Comparison of ENCODE assay signal across 8 cellular contexts in the genomic region with DNA sequence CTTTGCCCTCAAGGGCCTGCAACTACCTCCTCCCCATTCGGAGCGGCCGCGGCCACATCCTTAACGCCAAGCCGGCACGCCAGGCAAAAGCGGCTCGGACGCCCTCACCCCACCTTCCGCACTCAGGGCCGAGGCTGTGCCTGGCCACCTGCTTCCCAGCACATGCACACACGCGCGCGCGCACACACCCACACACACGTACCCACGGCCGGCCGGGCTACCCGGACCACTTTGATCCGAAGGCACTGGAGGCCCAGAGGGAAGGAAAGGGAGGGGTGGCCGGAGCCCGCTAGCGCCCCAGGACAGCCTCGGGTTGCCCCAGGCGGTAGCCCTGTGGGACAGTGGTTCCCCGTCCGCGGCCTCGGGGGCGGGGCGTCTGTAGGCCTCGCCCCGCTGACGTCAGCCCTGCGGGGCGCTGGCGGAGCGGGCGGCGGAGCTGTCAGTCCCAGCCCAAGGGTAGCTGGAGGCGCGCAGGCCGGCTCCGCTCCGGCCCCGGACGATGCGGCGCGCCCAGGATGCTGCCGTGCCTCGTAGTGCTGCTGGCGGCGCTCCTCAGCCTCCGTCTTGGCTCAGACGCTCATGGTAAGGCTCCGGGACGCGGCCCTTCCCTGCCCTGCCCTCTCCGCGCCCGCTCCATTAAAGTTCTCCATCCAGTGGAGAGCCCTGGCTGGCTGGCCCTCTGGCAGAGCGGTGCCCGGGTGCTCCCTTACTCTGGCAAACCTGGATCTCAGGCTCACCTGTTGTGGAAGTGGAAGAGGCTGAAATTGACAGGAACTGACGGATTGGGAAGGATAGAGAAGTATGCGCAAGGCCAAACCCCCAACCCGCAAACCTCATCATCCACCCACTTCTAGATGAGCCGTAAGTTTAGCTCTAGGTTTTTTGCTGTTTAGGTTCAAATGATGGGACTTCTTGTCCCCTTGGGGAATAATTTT. TPM values are rescaled to one million over a fixed set of nuclear protein-coding genes. Genes with fewer than 3 reads are reported as not detected.
DNase-seq lines count a peak whose midpoint lies in the region; ATAC-seq and TF ChIP-seq lines count a peak whose summit lies in the region.

TSS of gene IL10RA (plus strand) at position 442 of the 935 bp plus-strand sequence. CDS start at position 516, 74 bp downstream.

- peak within 1 kb of the TSS; percentile 88 for H3K4me3 Mint-ChIP-seq in activated naive CD4-positive, alpha-beta T cell treated with anti-CD3 and anti-CD28 coated beads, Interleukin-2, amount 50 U/mL, for 24 hours
- peak within 1 kb of the TSS; percentile 83 for H3K4me3 Mint-ChIP-seq in progenitor cell of endocrine pancreas (ENCODE audit: low read depth)

- no peak for TF ChIP-seq CTCF in left ventricle myocardium inferior (IDR thresholded peaks at IDR 0.05; ENCODE audit: borderline replicate concordance)
- TF ChIP-seq CTCF in progenitor cell of endocrine pancreas (IDR thresholded peaks at IDR 0.05; ENCODE audit: unreplicated experiment), result peak; percentile 18

- peaks cover 8% of the 10 kb centered on the region for H3K9me3 ChIP-seq in left ventricle myocardium inferior (replicated peaks)

- no peaks in the 10 kb centered on the region for H3K9me3 Mint-ChIP-seq in activated naive CD4-positive, alpha-beta T cell treated with anti-CD3 and anti-CD28 coated beads, Interleukin-2, amount 50 U/mL, for 24 hours
- H3K9me3 Mint-ChIP-seq in progenitor cell of endocrine pancreas (ENCODE audit: low read depth), result no peaks in the 10 kb centered on the region

- intact Hi-C loops in left ventricle myocardium inferior (cut with micrococcal nuclease), result no loop called here

- in situ Hi-C loops in Caki2 (cut with HindIII; ENCODE audit: low pct_unique_long_range_greater_than_20kb, low sequenced_read_pairs), result no loop called here
- in situ Hi-C loops in SK-MEL-5 (cut with HindIII; ENCODE audit: low pct_unique_long_range_greater_than_20kb, low sequenced_read_pairs), result no loop called here

- DNase-seq in Caki2 (ENCODE audit: low read depth), result peak; percentile 74
- DNase-seq in SK-MEL-5 (ENCODE audit: low read depth, low spot score), result peak; percentile 7
- peak; percentile 84 for DNase-seq in left ventricle myocardium inferior
- DNase-seq in progenitor cell of endocrine pancreas (ENCODE audit: low spot score, unreplicated experiment), result peak; percentile 76
- peak; percentile 79 for DNase-seq in ureter (ENCODE audit: low spot score)

- H3K27me3 ChIP-seq in left ventricle myocardium inferior (ENCODE audit: low read depth), result peaks cover 40% of the 10 kb centered on the region

- peak within 1 kb of the TSS; percentile 90 for H3K27ac Mint-ChIP-seq in activated naive CD4-positive, alpha-beta T cell treated with anti-CD3 and anti-CD28 coated beads, Interleukin-2, amount 50 U/mL, for 24 hours
- H3K27ac Mint-ChIP-seq in progenitor cell of endocrine pancreas, result peak within 1 kb of the TSS; percentile 38

- no peaks in the 10 kb centered on the region for H3K36me3 ChIP-seq in left ventricle myocardium inferior

- peak within 1 kb of the TSS; percentile 70 for H3K4me3 ChIP-seq in left ventricle myocardium inferior

- peak within 1 kb of the TSS; percentile 62 for H3K27ac ChIP-seq in left ventricle myocardium inferior (replicated peaks)

- peaks cover 14% of the 10 kb centered on the region for H3K36me3 Mint-ChIP-seq in activated naive CD4-positive, alpha-beta T cell treated with anti-CD3 and anti-CD28 coated beads, Interleukin-2, amount 50 U/mL, for 24 hours
- H3K36me3 Mint-ChIP-seq in progenitor cell of endocrine pancreas (ENCODE audit: insufficient read depth), result no peaks in the 10 kb centered on the region

- H3K4me1 ChIP-seq in left ventricle myocardium inferior, result peaks cover 15% of the 10 kb centered on the region

- peak; percentile 79 for ATAC-seq in GM19372 (IDR thresholded peaks at IDR 0.05; ENCODE audit: low read depth, unreplicated experiment)
- ATAC-seq in HG03565 (IDR thresholded peaks at IDR 0.05; ENCODE audit: unreplicated experiment), result peak; percentile 87

- no peaks in the 10 kb centered on the region for H3K27me3 Mint-ChIP-seq in activated naive CD4-positive, alpha-beta T cell treated with anti-CD3 and anti-CD28 coated beads, Interleukin-2, amount 50 U/mL, for 24 hours
- H3K27me3 Mint-ChIP-seq in progenitor cell of endocrine pancreas, result peaks cover 63% of the 10 kb centered on the region

- H3K4me1 Mint-ChIP-seq in activated naive CD4-positive, alpha-beta T cell treated with anti-CD3 and anti-CD28 coated beads, Interleukin-2, amount 50 U/mL, for 24 hours, result peaks cover 82% of the 10 kb centered on the region
- no peaks in the 10 kb centered on the region for H3K4me1 Mint-ChIP-seq in progenitor cell of endocrine pancreas (ENCODE audit: low read depth)

RNA-seq across cellular contexts. Expression of gene IL10RA, which starts in this region (rescaled TPM):
- not detected in 2 replicates for total RNA-seq in Caki2 (2014; rRNA removed; shearing (Covaris generic); ENCODE audit: low replicate concordance)
- total RNA-seq in SK-MEL-5 (2014; rRNA removed; shearing (Covaris generic)), result not detected in 2 replicates
- 0.06 TPM in 1 of 2 replicates, not detected in the other for polyA plus RNA-seq in SK-MEL-5 (2015; cell fraction: cytosol; rRNA removed)
- not detected in 2 replicates for polyA plus RNA-seq in SK-MEL-5 (2015; cell fraction: nucleus; rRNA removed)
- 5.0 TPM for total RNA-seq in left ventricle myocardium inferior
- 0.62 and 0.72 TPM in 2 replicates for total RNA-seq in progenitor cell of endocrine pancreas
- total RNA-seq in ureter, result 22.4 TPM

Comparison
In these comparisons a context has a peak if more than half of its experiments do, and no peak if none do; other contexts are left out.
1. Peak in every context shown above with its lines: DNase-seq, ATAC-seq, H3K4me3 ChIP-seq and H3K27ac ChIP-seq.
2. Peak in DNase-seq in Caki2; RNA of the gene not detected or under 1 TPM.
3. Peak in DNase-seq in SK-MEL-5; RNA of the gene not detected or under 1 TPM.
4. Peak in DNase-seq in progenitor cell of endocrine pancreas; RNA of the gene not detected or under 1 TPM.
5. DNase-seq: peak in every context shown above with its lines; median percentile 84 in left ventricle myocardium inferior; 79 in ureter; 76 in progenitor cell of endocrine pancreas; 74 in Caki2; 7 in SK-MEL-5.